In genomic region chr11:34599406-34599901, GRCh38 we compare ENCODE assay signal across 12 cellular contexts. TPM values are rescaled to one million over a fixed set of nuclear protein-coding genes. Genes with fewer than 3 reads are reported as not detected.
DNase-seq lines count a peak whose midpoint lies in the region; ATAC-seq and TF ChIP-seq lines count a peak whose summit lies in the region.
"Had no signal": no experiment of that assay in that cellular context is flagged by ENCODE, and none has a peak within 500 bp of the region (broad histone marks: within the 10 kb centered on the region; RNA-seq: fewer than 3 reads in every experiment).

No MANE protein-coding gene starts in this region.

- TF ChIP-seq CTCF in foreskin keratinocyte (conservative IDR thresholded peaks at IDR 0.05) = no peak
- TF ChIP-seq CTCF in type B pancreatic cell (conservative IDR thresholded peaks at IDR 0.05) = no peak

- peaks cover 36% of the 10 kb centered on the region for H3K4me1 ChIP-seq in foreskin keratinocyte
- H3K4me1 ChIP-seq: BLaER1 treated with 17β-estradiol and CSF1 and Interleukin-3, amounts not matched to agents 10 nM and 100 nM had no signal

- no peak overlapping the region for H3K4me3 Mint-ChIP-seq in activated T-cell treated with anti-CD3 and anti-CD28 coated beads, Interleukin-2, amount 50 U/mL, for 24 hours
- H3K4me3 Mint-ChIP-seq in type B pancreatic cell = peak overlapping the region; percentile 62
- H3K4me3 Mint-ChIP-seq: memory B cell had no signal

- H3K27me3 ChIP-seq in foreskin keratinocyte = no peaks in the 10 kb centered on the region
- H3K27me3 ChIP-seq: BLaER1 treated with 17β-estradiol and CSF1 and Interleukin-3, amounts not matched to agents 10 nM and 100 nM; cardiac muscle cell had no signal

- peaks cover 25% of the 10 kb centered on the region for H3K27me3 Mint-ChIP-seq in activated T-cell treated with anti-CD3 and anti-CD28 coated beads, Interleukin-2, amount 50 U/mL, for 24 hours
- no peaks in the 10 kb centered on the region for H3K27me3 Mint-ChIP-seq in type B pancreatic cell
- H3K27me3 Mint-ChIP-seq: memory B cell had no signal

- H3K36me3 Mint-ChIP-seq in activated T-cell treated with anti-CD3 and anti-CD28 coated beads, Interleukin-2, amount 50 U/mL, for 24 hours (ENCODE audit: low read depth) = no peaks in the 10 kb centered on the region
- no peaks in the 10 kb centered on the region for H3K36me3 Mint-ChIP-seq in type B pancreatic cell
- H3K36me3 Mint-ChIP-seq: memory B cell had no signal

- H3K27ac Mint-ChIP-seq in activated T-cell treated with anti-CD3 and anti-CD28 coated beads, Interleukin-2, amount 50 U/mL, for 24 hours = peak overlapping the region; percentile 66
- H3K27ac Mint-ChIP-seq in type B pancreatic cell = peak overlapping the region; percentile 86
- H3K27ac Mint-ChIP-seq: memory B cell had no signal

- no peak for DNase-seq in activated T-cell treated with anti-CD3 and anti-CD28 coated beads, Interleukin-2, amount 50 U/mL, for 24 hours
- DNase-seq in activated T-cell treated with anti-CD3 and anti-CD28 coated beads for 4 hours (no peak), SW 1271 (lab: John Stamatoyannopoulos, UW) (peak; percentile 78 to 85), foreskin keratinocyte (peak; percentile 95 to 96), type B pancreatic cell (ENCODE audit: extremely low spot score, unreplicated experiment) (no peak), NCI-H2227 (lab: John Stamatoyannopoulos, UW; ENCODE audit: unreplicated experiment) (no peak)

- H3K4me1 Mint-ChIP-seq in activated T-cell treated with anti-CD3 and anti-CD28 coated beads, Interleukin-2, amount 50 U/mL, for 24 hours (ENCODE audit: low read depth) = peaks cover 22% of the 10 kb centered on the region
- peaks cover 39% of the 10 kb centered on the region for H3K4me1 Mint-ChIP-seq in type B pancreatic cell (ENCODE audit: unreplicated experiment)

- peak; percentile 77 for ATAC-seq in foreskin keratinocyte
- ATAC-seq in HG03097 (IDR thresholded peaks at IDR 0.05; ENCODE audit: low FRiP score, unreplicated experiment) = no peak
- no peak for ATAC-seq in GM18861 (IDR thresholded peaks at IDR 0.05; ENCODE audit: unreplicated experiment)

- H3K9me3 Mint-ChIP-seq in activated T-cell treated with anti-CD3 and anti-CD28 coated beads, Interleukin-2, amount 50 U/mL, for 24 hours = no peaks in the 10 kb centered on the region
- peaks cover 7% of the 10 kb centered on the region for H3K9me3 Mint-ChIP-seq in type B pancreatic cell
- H3K9me3 Mint-ChIP-seq: memory B cell had no signal

- peak overlapping the region; percentile 89 for H3K27ac ChIP-seq in foreskin keratinocyte
- H3K27ac ChIP-seq: BLaER1 treated with 17β-estradiol and CSF1 and Interleukin-3, amounts not matched to agents 10 nM and 100 nM; cardiac muscle cell; SK-N-MC had no signal

RNA-seq across cellular contexts. Expression of gene EHF, which starts 21.4 kb away (rescaled TPM):
- 97.2 and 109 TPM in 2 replicates for total RNA-seq in foreskin keratinocyte
- 9.0 and 11.2 TPM in 2 replicates for polyA plus RNA-seq in foreskin keratinocyte
- 31.5 and 44.8 TPM in 2 replicates for total RNA-seq in type B pancreatic cell (ENCODE audit: low replicate concordance)
- total RNA-seq: cardiac muscle cell had no signal
- polyA plus RNA-seq: cardiac muscle cell had no signal

Comparison
In these comparisons a context has a peak if more than half of its experiments do, and no peak if none do; other contexts are left out.
1. DNase-seq: peak in SW 1271 (2 of 2) and foreskin keratinocyte (2 of 2); none in activated T-cell treated with anti-CD3 and anti-CD28 coated beads, Interleukin-2, amount 50 U/mL, for 24 hours (single experiment), activated T-cell treated with anti-CD3 and anti-CD28 coated beads for 4 hours (single experiment), type B pancreatic cell (single experiment) and NCI-H2227 (single experiment).